ENCODE assay signal across 9 cellular contexts in genomic region chr11:135033545-135033944, GRCh38.
DNase-seq lines count a peak whose midpoint lies in the region; ATAC-seq lines count a peak whose summit lies in the region.
"Had no signal": no experiment of that assay in that cellular context is flagged by ENCODE, and none has a peak within 500 bp of the region (broad histone marks: within the 10 kb centered on the region; RNA-seq: fewer than 3 reads in every experiment).

No MANE protein-coding gene starts in this region.

- intact Hi-C loops in activated CD4-positive, alpha-beta T cell treated with anti-CD3 and anti-CD28 coated beads, Interleukin-2, amount 10 ng/mL, durations not matched to agents 24 days and 14 days (cut with micrococcal nuclease), result no loop called here

- no peak overlapping the region for H3K27ac Mint-ChIP-seq in activated CD4-positive, alpha-beta T cell treated with anti-CD3 and anti-CD28 coated beads, Interleukin-2, amount 10 ng/mL, durations not matched to agents 24 days and 14 days

- H3K27me3 Mint-ChIP-seq in activated CD4-positive, alpha-beta T cell treated with anti-CD3 and anti-CD28 coated beads, Interleukin-2, amount 10 ng/mL, durations not matched to agents 24 days and 14 days, result no peaks in the 10 kb centered on the region

- no peaks in the 10 kb centered on the region for H3K36me3 Mint-ChIP-seq in activated CD4-positive, alpha-beta T cell treated with anti-CD3 and anti-CD28 coated beads, Interleukin-2, amount 10 ng/mL, durations not matched to agents 24 days and 14 days (ENCODE audit: low read depth)

- peak; percentile 43 for DNase-seq in COR-L47 (lab: John Stamatoyannopoulos, UW)
- peak; percentile 0 for DNase-seq in NCI-H146 treated with DMSO at 0.1 percent for 48 hours (lab: John Stamatoyannopoulos, UW; ENCODE audit: unreplicated experiment)
- peak; percentile 19 for DNase-seq in cerebellar cortex (ENCODE audit: low spot score)
- DNase-seq in lung microvascular endothelial cell (ENCODE audit: low read depth in 2 of 2), result peak; percentile 9 to 78
- no peak for DNase-seq in cerebellar nuclear complex (lab: John Stamatoyannopoulos, UW)
- DNase-seq in activated gamma-delta T cell treated with Interleukin-2 at 50 U/mL for 16 hours, result no peak
- no peak for DNase-seq in activated CD4-positive, alpha-beta T cell treated with anti-CD3 and anti-CD28 coated beads, Interleukin-2, amount 10 ng/mL, durations not matched to agents 24 days and 14 days
- DNase-seq: activated CD8-positive, alpha-beta memory T cell treated with anti-CD3 and anti-CD28 coated beads, Interleukin-2, amount 50 U/mL, for 48 hours had no signal

- H3K4me3 Mint-ChIP-seq in activated CD4-positive, alpha-beta T cell treated with anti-CD3 and anti-CD28 coated beads, Interleukin-2, amount 10 ng/mL, durations not matched to agents 24 days and 14 days, result no peak overlapping the region

- peaks cover 5% of the 10 kb centered on the region for H3K9me3 Mint-ChIP-seq in activated CD4-positive, alpha-beta T cell treated with anti-CD3 and anti-CD28 coated beads, Interleukin-2, amount 10 ng/mL, durations not matched to agents 24 days and 14 days

- no peak for ATAC-seq in GM21390 (IDR thresholded peaks at IDR 0.05; ENCODE audit: unreplicated experiment)

- H3K4me1 Mint-ChIP-seq in activated CD4-positive, alpha-beta T cell treated with anti-CD3 and anti-CD28 coated beads, Interleukin-2, amount 10 ng/mL, durations not matched to agents 24 days and 14 days, result no peaks in the 10 kb centered on the region

Comparison
In these comparisons a context has a peak if more than half of its experiments do, and no peak if none do; other contexts are left out.
1. DNase-seq: peak in COR-L47 (single experiment), NCI-H146 treated with DMSO at 0.1 percent for 48 hours (single experiment), cerebellar cortex (single experiment) and lung microvascular endothelial cell (2 of 2); none in cerebellar nuclear complex (0 of 2), activated gamma-delta T cell treated with Interleukin-2 at 50 U/mL for 16 hours (single experiment) and activated CD4-positive, alpha-beta T cell treated with anti-CD3 and anti-CD28 coated beads, Interleukin-2, amount 10 ng/mL, durations not matched to agents 24 days and 14 days (single experiment).